ENCODE assay signal across 1 cellular context in genomic region chr1:196423612-196424011, GRCh38.
TF ChIP-seq lines count a peak whose summit lies in the region.

No MANE protein-coding gene starts in this region.

TF ChIP-seq in liver, 16 proteins besides CTCF, POLR2A, EP300 and RAD21 (continued from another document):
- TF ChIP-seq REST (IDR thresholded peaks at IDR 0.05) (no peak), HNF4A (conservative IDR thresholded peaks at IDR 0.05) (no peak), EGR1 (IDR thresholded peaks at IDR 0.05; ENCODE audit: low read depth in 2 of 2) (no peak)
